In genomic region chr7:24830440-24831050, GRCh38 we compare ENCODE assay signal across 15 cellular contexts.
A peak's percentile ranks its signal among the peaks of the same experiment; 100 is the strongest.
DNase-seq lines count a peak whose midpoint lies in the region; ATAC-seq, FAIRE-seq and TF ChIP-seq lines count a peak whose summit lies in the region.
"Had no signal": no experiment of that assay in that cellular context is flagged by ENCODE, and none has a peak within 500 bp of the region (broad histone marks: within the 10 kb centered on the region; RNA-seq: fewer than 3 reads in every experiment).

No MANE protein-coding gene starts in this region.

- FAIRE-seq in K562 (lab: Jason Lieb, UNC) = no peak
- FAIRE-seq: A204.1 had no signal

- no peak overlapping the region for H3K9ac ChIP-seq in K562 (ENCODE audit: insufficient read depth in 1 of 2, low read depth in 2 of 2, low read length in 2 of 2)

- no peak for ATAC-seq in K562
- ATAC-seq: sciatic nerve, T-helper 17 cell had no signal

- TF ChIP-seq POLR2A in K562 (conservative IDR thresholded peaks at IDR 0.05) = no peak
- TF ChIP-seq POLR2A in suprapubic skin (IDR thresholded peaks at IDR 0.05) = no peak

- H3K4me3 ChIP-seq in K562 (no peak overlapping the region), suprapubic skin (no peak overlapping the region)

- H3K79me2 ChIP-seq in K562 (ENCODE audit: control insufficient read depth, insufficient read depth, low read length) = no peaks in the 10 kb centered on the region

- TF ChIP-seq CTCF in K562 (IDR thresholded peaks at IDR 0.05 in 2 of 3, conservative IDR thresholded peaks at IDR 0.05 in 1 of 3; ENCODE audit: insufficient read depth in 2 of 3, low read depth in 1 of 3, low read length in 3 of 3) = no peak
- TF ChIP-seq CTCF in suprapubic skin (IDR thresholded peaks at IDR 0.05) = no peak

- CTCF ChIA-PET in K562 (lab: Yijun Ruan, JAX; ENCODE audit: low intra/inter-chr PET ratio) = no interaction called here

- BruUV-seq in K562 (replicated peaks; lab: Mats Ljungman, UMichigan) = no TSS peak

- intact Hi-C loops in K562 (cut with micrococcal nuclease) = no loop called here

- no peaks in the 10 kb centered on the region for H3K9me3 ChIP-seq in K562 (replicated peaks; ENCODE audit: control insufficient read depth, insufficient read depth, low read depth, low read length)
- H3K9me3 ChIP-seq in suprapubic skin = no peaks in the 10 kb centered on the region

- H3K27me3 ChIP-seq in K562 (ENCODE audit: control insufficient read depth in 2 of 2, insufficient read depth in 2 of 2, low read length in 2 of 2) (no peaks in the 10 kb centered on the region), suprapubic skin (no peaks in the 10 kb centered on the region)

- H3K36me3 ChIP-seq in K562 (ENCODE audit: control insufficient read depth, insufficient read depth, low read length) (peaks cover 47% of the 10 kb centered on the region), suprapubic skin (peaks cover 3% of the 10 kb centered on the region)

- DNase-seq in NCI-H2171 treated with DMSO at 0.1 percent for 48 hours (lab: John Stamatoyannopoulos, UW) = peak; percentile 21
- DNase-seq in NCI-H2171 (lab: John Stamatoyannopoulos, UW) = no peak
- peak; percentile 89 for DNase-seq in NCI-H2107 treated with DMSO at 0.1 percent for 48 hours (lab: John Stamatoyannopoulos, UW; ENCODE audit: unreplicated experiment)
- no peak for DNase-seq in K562 (ENCODE audit: extremely low read depth in 1 of 4, low spot score in 3 of 4)
- no peak for DNase-seq in suprapubic skin (ENCODE audit: low spot score in 2 of 2)
- DNase-seq in LoVo (ENCODE audit: low spot score) = no peak
- no peak for DNase-seq in T-helper 9 cell
- DNase-seq in stimulated activated CD4-positive, alpha-beta T cell treated with anti-CD3 and anti-CD28 coated beads, Interleukin-12 subunit alpha, Interleukin-12 subunit beta, amount 100 ng/mL, for 4 hours = no peak
- DNase-seq: activated CD4-positive, alpha-beta T cell treated with anti-CD3 and anti-CD28 coated beads, Interleukin-2, amount 50 U/mL, for 1 hour; effector memory CD4-positive, alpha-beta T cell; NCI-H446; stimulated activated naive CD8-positive, alpha-beta T cell treated with anti-CD3 and anti-CD28 coated beads, Interleukin-15, Interleukin-2, amounts not matched to agents 100 U/mL and 50 U/mL, for 24 hours; T-helper 17 cell had no signal

- WGBS in K562 (ENCODE audit: insufficient coverage, low coverage, missing lambda C conversion rate) = 31% methylated on average over 9 of the region's 9 CpGs
- 45% methylated on average over 9 of the region's 9 CpGs for WGBS in suprapubic skin

- peaks cover 3% of the 10 kb centered on the region for H3K9me1 ChIP-seq in K562 (ENCODE audit: control insufficient read depth, insufficient read depth, low read length)

- no peak overlapping the region for H2AFZ ChIP-seq in K562 (ENCODE audit: low read depth, low read length)

- TF ChIP-seq EP300 in K562 (IDR thresholded peaks at IDR 0.05; ENCODE audit: low read length) (no peak), suprapubic skin (IDR thresholded peaks at IDR 0.05) (no peak)

- no peak for TF ChIP-seq RAD21 in K562 (CRISPR knock-in tag; conservative IDR thresholded peaks at IDR 0.05 in 1 of 2, IDR thresholded peaks at IDR 0.05 in 1 of 2)

- no peak overlapping the region for H3K4me2 ChIP-seq in K562 (ENCODE audit: insufficient read depth, low read length)

- POLR2A ChIA-PET in K562 (lab: Yijun Ruan, JAX) = no interaction called here

- no peaks in the 10 kb centered on the region for H4K20me1 ChIP-seq in K562 (replicated peaks; ENCODE audit: control insufficient read depth, insufficient read depth, low read length)

- in situ Hi-C loops in K562 (cut with MboI) = no loop called here

- H3K4me1 ChIP-seq in K562 (replicated peaks in 1 of 2; ENCODE audit: control insufficient read depth in 2 of 2, insufficient read depth in 2 of 2, low read length in 2 of 2) (peaks cover 19 to 52% of the 10 kb centered on the region in 2 experiments), suprapubic skin (peaks cover 38% of the 10 kb centered on the region)

- H3K27ac ChIP-seq in K562 (ENCODE audit: extremely low read depth, low read depth, low read length) = 0 out of 3 replicates have a peak overlapping the region, but pooled peaks have one; percentile 15
- H3K27ac ChIP-seq in suprapubic skin = peak overlapping the region; percentile 57

TF ChIP-seq in K562, 482 proteins besides CTCF, POLR2A, EP300 and RAD21:
- TF ChIP-seq ETV5 (CRISPR knock-in tag; IDR thresholded peaks at IDR 0.05; ENCODE audit: low read depth) (no peak), ZBTB40 (IDR thresholded peaks at IDR 0.05) (peak; percentile 46), ZBTB40 (CRISPR knock-in tag; IDR thresholded peaks at IDR 0.05) (no peak)
TF ChIP-seq in K562: peak in this region for 1.

Comparison
In these comparisons a context has a peak if more than half of its experiments do, and no peak if none do; other contexts are left out.
1. DNase-seq: peak in NCI-H2171 treated with DMSO at 0.1 percent for 48 hours (single experiment) and NCI-H2107 treated with DMSO at 0.1 percent for 48 hours (single experiment); none in NCI-H2171 (single experiment), K562 (0 of 4), suprapubic skin (0 of 2), LoVo (single experiment), T-helper 9 cell (single experiment) and stimulated activated CD4-positive, alpha-beta T cell treated with anti-CD3 and anti-CD28 coated beads, Interleukin-12 subunit alpha, Interleukin-12 subunit beta, amount 100 ng/mL, for 4 hours (single experiment).